12 cellular contexts compared by ENCODE assay signal in genomic region chr6:5287205-5287965, GRCh38. TPM values are rescaled to one million over a fixed set of nuclear protein-coding genes. Genes with fewer than 3 reads are reported as not detected.
DNase-seq lines count a peak whose midpoint lies in the region; ATAC-seq, FAIRE-seq and TF ChIP-seq lines count a peak whose summit lies in the region.
"Had no signal": no experiment of that assay in that cellular context is flagged by ENCODE, and none has a peak within 500 bp of the region (broad histone marks: within the 10 kb centered on the region; RNA-seq: fewer than 3 reads in every experiment).

No MANE protein-coding gene starts in this region.

- in situ Hi-C loops in mammary epithelial cell (cut with MboI; ENCODE audit: low sequenced_read_pairs in 2 of 2): no loop called here

- intact Hi-C loops in mammary epithelial cell (cut with micrococcal nuclease): no loop called here
- intact Hi-C loops in right lobe of liver (cut with DNase I): no loop called here

- no TSS peak for BruUV-seq in mammary epithelial cell (replicated peaks; lab: Mats Ljungman, UMichigan)

- CTCF ChIA-PET in A549 (lab: Yijun Ruan, JAX) (no interaction called here), mammary epithelial cell (lab: Charles Lee; ENCODE audit: low non-redundant PET) (interaction anchor here (0.5 kb wide), 1 partner anchor 66 kb away, joined by 3 read pairs; no protein-coding TSS in a partner anchor)

- no peak for TF ChIP-seq RAD21 in A549 (conservative IDR thresholded peaks at IDR 0.05 in 1 of 2, IDR thresholded peaks at IDR 0.05 in 1 of 2)

- TF ChIP-seq POLR2A in A549 (IDR thresholded peaks at IDR 0.05; ENCODE audit: low read length) (no peak), right lobe of liver (IDR thresholded peaks at IDR 0.05) (no peak)

- POLR2A ChIA-PET in A549 (lab: Yijun Ruan, JAX): no interaction called here

- no peak for TF ChIP-seq CTCF in A549 (IDR thresholded peaks at IDR 0.05)
- no peak for TF ChIP-seq CTCF in mammary epithelial cell (conservative IDR thresholded peaks at IDR 0.05 in 1 of 2, IDR thresholded peaks at IDR 0.05 in 1 of 2; ENCODE audit: extremely low read depth in 1 of 2, insufficient read depth in 1 of 2, low read depth in 1 of 2, low read length in 2 of 2)
- no peak for TF ChIP-seq CTCF in right lobe of liver (IDR thresholded peaks at IDR 0.05)
- TF ChIP-seq CTCF in D721Med (IDR thresholded peaks at IDR 0.05; ENCODE audit: insufficient read depth, missing control alignments): no peak

- H3K36me3 ChIP-seq in mammary epithelial cell (ENCODE audit: insufficient read depth, low read length): no peaks in the 10 kb centered on the region
- H3K36me3 ChIP-seq in right lobe of liver: no peaks in the 10 kb centered on the region

- FAIRE-seq in A549 (lab: Jason Lieb, UNC) (no peak), GM19239 (lab: Jason Lieb, UNC) (no peak), D721Med (lab: Jason Lieb, UNC) (no peak)

- no peak for DNase-seq in A549 (ENCODE audit: low read depth in 1 of 2, low spot score in 1 of 2)
- peak; percentile 8 for DNase-seq in HK-2 (ENCODE audit: unreplicated experiment)
- peak; percentile 86 for DNase-seq in mammary epithelial cell
- DNase-seq in right lobe of liver: no peak
- no peak for DNase-seq in anterior cingulate cortex (lab: John Stamatoyannopoulos, UW)
- DNase-seq in ecto neural progenitor cell (ENCODE audit: low spot score): no peak
- no peak for DNase-seq in GM19239 (ENCODE audit: insufficient read length, low spot score)
- DNase-seq in D721Med (ENCODE audit: insufficient read length, low spot score): no peak
- DNase-seq: DND-41, Kasumi-1 had no signal

- ATAC-seq in A549 (no peak; a peak in 1 of 6 replicates), right lobe of liver (peak in 3 of 4 donors; percentile 24 to 37 (median 35))

- no peak overlapping the region for H3K4me3 ChIP-seq in A549
- H3K4me3 ChIP-seq in mammary epithelial cell (replicated peaks in 1 of 3; ENCODE audit: insufficient read depth in 1 of 3, low read depth in 2 of 3, low read length in 3 of 3): no peak overlapping the region
- no peak overlapping the region for H3K4me3 ChIP-seq in right lobe of liver
- H3K4me3 ChIP-seq: lung, SK-N-MC had no signal

- H3K79me2 ChIP-seq in mammary epithelial cell (ENCODE audit: insufficient read depth, low read length): peaks cover 69% of the 10 kb centered on the region

- no peak for TF ChIP-seq EP300 in A549 (IDR thresholded peaks at IDR 0.05)

- no peak overlapping the region for H2AFZ ChIP-seq in mammary epithelial cell (ENCODE audit: low read depth, low read length)

- WGBS in A549 (ENCODE audit: missing lambda C conversion rate): 72% methylated on average over 12 of the region's 12 CpGs
- 73% methylated on average over 11 of the region's 12 CpGs for WGBS in mammary epithelial cell (ENCODE audit: low coverage, missing lambda C conversion rate)
- WGBS in right lobe of liver (ENCODE audit: insufficient coverage, low coverage, low lambda C conversion rate, missing lambda C conversion rate): 61% methylated on average over 12 of the region's 12 CpGs

- H3K27me3 ChIP-seq in mammary epithelial cell (ENCODE audit: insufficient read depth, low read length) (no peaks in the 10 kb centered on the region), right lobe of liver (no peaks in the 10 kb centered on the region)

- dilution Hi-C loops in mammary epithelial cell (cut with HindIII; ENCODE audit: low sequenced_read_pairs): no loop called here

- H3K9me3 ChIP-seq in A549 (no peaks in the 10 kb centered on the region), mammary epithelial cell (replicated peaks; ENCODE audit: insufficient read depth, low read length) (no peaks in the 10 kb centered on the region), right lobe of liver (no peaks in the 10 kb centered on the region)

- H3K4me2 ChIP-seq in A549: no peak overlapping the region
- no peak overlapping the region for H3K4me2 ChIP-seq in mammary epithelial cell (ENCODE audit: insufficient read depth, low read depth, low read length)

- H3K27ac ChIP-seq in A549 (no peak overlapping the region), mammary epithelial cell (ENCODE audit: insufficient read depth, low read depth, low read length) (no peak overlapping the region), right lobe of liver (no peak overlapping the region)
- H3K27ac ChIP-seq: SK-N-MC had no signal

- H3K4me1 ChIP-seq in A549 (peaks cover 8% of the 10 kb centered on the region; the same call in 1 of the 3 replicates), mammary epithelial cell (ENCODE audit: insufficient read depth, low read length) (peaks cover 13% of the 10 kb centered on the region), right lobe of liver (no peaks in the 10 kb centered on the region)

- no peak overlapping the region for H3K9ac ChIP-seq in mammary epithelial cell (ENCODE audit: insufficient read depth, low read length)

- H4K20me1 ChIP-seq in mammary epithelial cell (ENCODE audit: insufficient read depth, low read length): no peaks in the 10 kb centered on the region

TF ChIP-seq in A549, 52 proteins besides CTCF, POLR2A, EP300 and RAD21:
- TF ChIP-seq, protein P1, sequence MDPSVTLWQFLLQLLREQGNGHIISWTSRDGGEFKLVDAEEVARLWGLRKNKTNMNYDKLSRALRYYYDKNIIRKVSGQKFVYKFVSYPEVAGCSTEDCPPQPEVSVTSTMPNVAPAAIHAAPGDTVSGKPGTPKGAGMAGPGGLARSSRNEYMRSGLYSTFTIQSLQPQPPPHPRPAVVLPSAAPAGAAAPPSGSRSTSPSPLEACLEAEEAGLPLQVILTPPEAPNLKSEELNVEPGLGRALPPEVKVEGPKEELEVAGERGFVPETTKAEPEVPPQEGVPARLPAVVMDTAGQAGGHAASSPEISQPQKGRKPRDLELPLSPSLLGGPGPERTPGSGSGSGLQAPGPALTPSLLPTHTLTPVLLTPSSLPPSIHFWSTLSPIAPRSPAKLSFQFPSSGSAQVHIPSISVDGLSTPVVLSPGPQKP (IDR thresholded peaks at IDR 0.05; ENCODE audit: low read depth, low read length): no peak
- no peak for TF ChIP-seq FOSB (CRISPR knock-in tag; IDR thresholded peaks at IDR 0.05)
- TF ChIP-seq FOSL2 (IDR thresholded peaks at IDR 0.05): peak; percentile 16; the same call in 1 of the 2 replicates
- TF ChIP-seq FOSL2 (CRISPR knock-in tag; IDR thresholded peaks at IDR 0.05): peak; percentile 54
- no peak for TF ChIP-seq MYC (IDR thresholded peaks at IDR 0.05; ENCODE audit: borderline replicate concordance, low read length)
- TF ChIP-seq NFE2L2 (conservative IDR thresholded peaks at IDR 0.05; ENCODE audit: low read length): no peak
- TF ChIP-seq SREBF2 (IDR thresholded peaks at IDR 0.05): no peak

RNA-seq across cellular contexts. Expression of gene FARS2, which starts 26.1 kb away (rescaled TPM):
- polyA plus RNA-seq in A549 (2011; rRNA removed) (17.5 and 17.9 TPM in 2 replicates), A549 (2017; fragmentation: RNase III; extraction: RNeasy Plus Mini Kit Qiagen cat#74134 plus additional on column Dnase treatment) (12.6 to 13.6 TPM (median 12.9 TPM) in 3 replicates), mammary epithelial cell (21.8 TPM)
- polyA plus RNA-seq in A549 (2012; cell fraction: cytosol; rRNA removed): 14.7 and 15.1 TPM in 2 replicates
- 15.0 and 15.9 TPM in 2 replicates for polyA plus RNA-seq in A549 (2012; cell fraction: nucleus; rRNA removed)
- 43.9 and 47.7 TPM in 2 replicates for polyA minus RNA-seq in A549 (2011; rRNA and poly(A)+ RNA removed)
- total RNA-seq in mammary epithelial cell (10 to 100 TPM; 18.0 to 32.2 TPM), right lobe of liver (10 to 100 TPM in 5 of 6 experiments, 1 to 10 TPM in 1; 7.2 to 12.9 (median 11.7) TPM)
- 75.5 TPM for polyA minus RNA-seq in mammary epithelial cell

RNA-seq across cellular contexts. Expression of gene LYRM4, which starts 26.6 kb away (rescaled TPM):
- polyA plus RNA-seq in A549 (2011; rRNA removed) (43.3 and 47.6 TPM in 2 replicates), A549 (2017; fragmentation: RNase III; extraction: RNeasy Plus Mini Kit Qiagen cat#74134 plus additional on column Dnase treatment) (24.4 to 26.0 TPM (median 25.6 TPM) in 3 replicates), mammary epithelial cell (35.1 TPM)
- polyA plus RNA-seq in A549 (2012; cell fraction: cytosol; rRNA removed): 30.7 and 31.4 TPM in 2 replicates
- polyA plus RNA-seq in A549 (2012; cell fraction: nucleus; rRNA removed): 12.2 and 18.1 TPM in 2 replicates
- polyA minus RNA-seq in A549 (2011; rRNA and poly(A)+ RNA removed): 19.1 and 24.2 TPM in 2 replicates
- total RNA-seq in mammary epithelial cell (10 to 100 TPM; 13.7 to 42.3 TPM), right lobe of liver (10 to 100 TPM in 2 of 6 experiments, 1 to 10 TPM in 4; 5.7 to 11.5 (median 8.5) TPM)
- polyA minus RNA-seq in mammary epithelial cell: 23.7 TPM

Comparison
In these comparisons a context has a peak if more than half of its experiments do, and no peak if none do; other contexts are left out.
1. ATAC-seq: peak in right lobe of liver (3 of 4); none in A549 (0 of 2).
2. DNase-seq: peak in HK-2 (single experiment) and mammary epithelial cell (single experiment); none in A549 (0 of 2), right lobe of liver (0 of 3), anterior cingulate cortex (0 of 58), ecto neural progenitor cell (single experiment), GM19239 (single experiment) and D721Med (single experiment).